In the genomic region with DNA sequence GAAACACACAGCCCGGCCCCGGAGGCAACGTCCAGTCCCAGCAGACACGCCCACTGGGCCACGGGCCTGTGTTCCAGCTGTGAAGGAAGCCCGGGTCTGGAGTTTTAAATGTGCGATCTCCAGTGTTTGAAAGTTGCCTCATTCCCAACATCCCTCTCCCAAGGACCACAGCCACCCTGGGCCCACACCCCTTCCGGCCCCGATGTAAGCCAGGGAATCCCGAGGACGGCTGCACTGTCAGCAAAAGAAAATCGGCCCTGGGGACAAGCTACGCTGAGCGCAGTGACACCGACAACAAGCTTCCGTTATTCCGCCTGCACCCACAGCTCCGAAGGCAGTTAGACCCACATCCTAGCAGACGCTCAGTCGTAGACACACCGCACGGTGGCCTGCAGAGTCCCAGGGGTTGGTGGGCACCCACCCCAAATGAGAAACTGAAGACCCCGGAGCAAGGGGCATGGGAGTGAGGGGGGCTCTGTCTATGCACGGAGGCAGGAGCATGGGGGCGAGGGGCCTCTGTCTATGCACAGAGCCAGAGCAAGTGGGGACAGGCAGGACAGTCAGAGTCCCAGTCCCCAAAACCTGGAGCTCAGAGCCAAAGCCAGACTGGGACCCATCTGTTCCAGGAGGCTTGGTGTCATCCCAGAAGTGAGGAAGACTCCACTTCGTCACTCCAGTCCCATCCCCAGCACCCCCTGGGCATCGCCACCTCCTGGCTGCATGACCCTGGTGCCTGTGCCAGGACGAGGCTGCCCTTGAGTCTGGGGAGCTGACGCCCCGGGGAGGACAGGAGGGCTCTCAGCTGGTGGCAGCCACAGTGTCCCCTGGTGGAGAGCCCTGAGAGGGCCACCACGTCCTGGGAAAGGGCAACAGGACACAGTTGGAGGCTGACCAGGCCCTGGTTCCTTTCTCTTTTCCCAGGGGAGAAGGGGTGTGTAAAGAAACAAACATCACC, we compare ENCODE assay signal across 1 cellular context.
TF ChIP-seq lines count a peak whose summit lies in the region.

No MANE protein-coding gene starts in this region.

TF ChIP-seq in HepG2, 621 proteins besides CTCF, POLR2A, EP300 and RAD21:
- TF ChIP-seq ZC3H13 (CRISPR knock-in tag; IDR thresholded peaks at IDR 0.05): no peak
- 0 out of 4 replicates have a peak, but pooled peaks of 1 of the 2 experiments have one; percentile 21 for TF ChIP-seq MAFK (conservative IDR thresholded peaks at IDR 0.05 in 1 of 2, IDR thresholded peaks at IDR 0.05 in 1 of 2; ENCODE audit: low read length in 2 of 2)
- TF ChIP-seq TFAP4 (IDR thresholded peaks at IDR 0.05; ENCODE audit: borderline replicate concordance, low read depth): peak; percentile 40; the same call in 1 of the 2 replicates
